In the genomic region with DNA sequence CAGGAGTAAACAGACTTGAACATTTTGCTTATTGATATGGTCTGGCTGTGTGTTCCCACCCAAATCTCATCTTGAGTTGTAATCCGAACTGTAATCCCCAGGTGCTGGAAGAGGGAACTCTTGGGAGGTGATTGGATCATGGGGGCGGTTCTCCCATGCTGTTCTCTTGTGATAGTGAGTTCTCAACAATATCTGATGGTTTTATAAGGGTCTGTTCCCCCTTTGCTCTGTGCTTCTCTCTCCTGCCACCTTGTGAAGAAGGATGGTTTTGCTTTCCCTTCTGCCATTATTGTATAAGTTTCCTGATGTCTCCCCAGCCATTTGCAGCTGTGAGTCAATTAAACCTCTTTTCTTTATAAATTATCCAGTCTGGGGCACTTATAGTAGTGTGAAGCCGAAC, we compare ENCODE assay signal across 1 cellular context.
TF ChIP-seq lines count a peak whose summit lies in the region.

No MANE protein-coding gene starts in this region.

TF ChIP-seq in K562, 482 proteins besides CTCF, POLR2A, EP300 and RAD21 (continued from another document and continues in another):
- TF ChIP-seq, protein P1, sequence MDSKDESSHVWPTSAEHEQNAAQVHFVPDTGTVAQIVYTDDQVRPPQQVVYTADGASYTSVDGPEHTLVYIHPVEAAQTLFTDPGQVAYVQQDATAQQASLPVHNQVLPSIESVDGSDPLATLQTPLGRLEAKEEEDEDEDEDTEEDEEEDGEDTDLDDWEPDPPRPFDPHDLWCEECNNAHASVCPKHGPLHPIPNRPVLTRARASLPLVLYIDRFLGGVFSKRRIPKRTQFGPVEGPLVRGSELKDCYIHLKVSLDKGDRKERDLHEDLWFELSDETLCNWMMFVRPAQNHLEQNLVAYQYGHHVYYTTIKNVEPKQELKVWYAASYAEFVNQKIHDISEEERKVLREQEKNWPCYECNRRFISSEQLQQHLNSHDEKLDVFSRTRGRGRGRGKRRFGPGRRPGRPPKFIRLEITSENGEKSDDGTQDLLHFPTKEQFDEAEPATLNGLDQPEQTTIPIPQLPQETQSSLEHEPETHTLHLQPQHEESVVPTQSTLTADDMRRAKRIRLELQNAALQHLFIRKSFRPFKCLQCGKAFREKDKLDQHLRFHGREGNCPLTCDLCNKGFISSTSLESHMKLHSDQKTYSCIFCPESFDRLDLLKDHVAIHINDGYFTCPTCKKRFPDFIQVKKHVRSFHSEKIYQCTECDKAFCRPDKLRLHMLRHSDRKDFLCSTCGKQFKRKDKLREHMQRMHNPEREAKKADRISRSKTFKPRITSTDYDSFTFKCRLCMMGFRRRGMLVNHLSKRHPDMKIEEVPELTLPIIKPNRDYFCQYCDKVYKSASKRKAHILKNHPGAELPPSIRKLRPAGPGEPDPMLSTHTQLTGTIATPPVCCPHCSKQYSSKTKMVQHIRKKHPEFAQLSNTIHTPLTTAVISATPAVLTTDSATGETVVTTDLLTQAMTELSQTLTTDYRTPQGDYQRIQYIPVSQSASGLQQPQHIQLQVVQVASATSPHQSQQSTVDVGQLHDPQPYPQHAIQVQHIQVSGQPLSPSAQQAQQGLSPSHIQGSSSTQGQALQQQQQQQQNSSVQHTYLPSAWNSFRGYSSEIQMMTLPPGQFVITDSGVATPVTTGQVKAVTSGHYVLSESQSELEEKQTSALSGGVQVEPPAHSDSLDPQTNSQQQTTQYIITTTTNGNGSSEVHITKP (IDR thresholded peaks at IDR 0.05; ENCODE audit: partially characterized antibody): no peak
- TF ChIP-seq KLF1 (tag; IDR thresholded peaks at IDR 0.05) (no peak), ARHGAP35 (IDR thresholded peaks at IDR 0.05; ENCODE audit: partially characterized antibody) (no peak), CBX3 (IDR thresholded peaks at IDR 0.05; ENCODE audit: borderline replicate concordance in 1 of 2, low read length in 2 of 2) (0 out of 3 replicates have a peak, but pooled peaks of 1 of the 2 experiments have one; percentile 13), DLX4 (CRISPR knock-in tag; IDR thresholded peaks at IDR 0.05) (no peak), HDAC6 (IDR thresholded peaks at IDR 0.05; ENCODE audit: low read depth, low read length) (no peak), RCOR1 (IDR thresholded peaks at IDR 0.05; ENCODE audit: borderline replicate concordance in 1 of 2, low read depth in 2 of 2, low read length in 2 of 2) (peak in 1 of 2 experiments; percentile 61; a peak in 1 of 4 replicates), AFF1 (IDR thresholded peaks at IDR 0.05; ENCODE audit: low read depth in 1 of 2, partially characterized antibody in 2 of 2) (no peak), CBFA2T3 (IDR thresholded peaks at IDR 0.05) (peak; percentile 78), EP400 (IDR thresholded peaks at IDR 0.05) (no peak), POLR2B (IDR thresholded peaks at IDR 0.05; ENCODE audit: low read depth, partially characterized antibody) (no peak), KDM4B (IDR thresholded peaks at IDR 0.05; ENCODE audit: borderline replicate concordance in 2 of 2, low read depth in 1 of 2) (no peak), RBM39 (optimal IDR thresholded peaks at IDR 0.05; ENCODE audit: low read depth, low read length) (no peak), PHB (CRISPR knock-in tag; IDR thresholded peaks at IDR 0.05) (no peak), NONO (IDR thresholded peaks at IDR 0.05; ENCODE audit: low read depth in 2 of 2, low read length in 1 of 2) (no peak), ARID1B (IDR thresholded peaks at IDR 0.05) (peak; percentile 80), ZEB2 (IDR thresholded peaks at IDR 0.05) (0 out of 2 replicates have a peak, but pooled peaks have one; percentile 58), HDAC2 (IDR thresholded peaks at IDR 0.05) (peak; percentile 17; the same call in 1 of the 2 replicates), ZNF518B (CRISPR knock-in tag; IDR thresholded peaks at IDR 0.05) (no peak), SMARCB1 (IDR thresholded peaks at IDR 0.05; ENCODE audit: insufficient read length, low read depth) (no peak), TAL1 (IDR thresholded peaks at IDR 0.05) (peak; percentile 71), CCNT2 (IDR thresholded peaks at IDR 0.05; ENCODE audit: borderline replicate concordance, extremely low read depth, insufficient read length, low read depth, low read length) (peak; percentile 46), FOXK1 (CRISPR knock-in tag; IDR thresholded peaks at IDR 0.05; ENCODE audit: borderline replicate concordance) (no peak), HNRNPL (IDR thresholded peaks at IDR 0.05; ENCODE audit: low read depth, low read length) (no peak), EGR1 (conservative IDR thresholded peaks at IDR 0.05) (peak; percentile 58), SMARCE1 (IDR thresholded peaks at IDR 0.05) (peak; percentile 71), ARID2 (IDR thresholded peaks at IDR 0.05) (peak; percentile 78; the same call in 1 of the 2 replicates), SIX5 (IDR thresholded peaks at IDR 0.05; ENCODE audit: borderline replicate concordance in 1 of 2, insufficient read depth in 1 of 2, low read depth in 1 of 2, low read length in 2 of 2) (no peak), ZHX1 (conservative IDR thresholded peaks at IDR 0.05; ENCODE audit: low read length) (no peak), MCM7 (IDR thresholded peaks at IDR 0.05) (no peak)
- TF ChIP-seq, protein P2, sequence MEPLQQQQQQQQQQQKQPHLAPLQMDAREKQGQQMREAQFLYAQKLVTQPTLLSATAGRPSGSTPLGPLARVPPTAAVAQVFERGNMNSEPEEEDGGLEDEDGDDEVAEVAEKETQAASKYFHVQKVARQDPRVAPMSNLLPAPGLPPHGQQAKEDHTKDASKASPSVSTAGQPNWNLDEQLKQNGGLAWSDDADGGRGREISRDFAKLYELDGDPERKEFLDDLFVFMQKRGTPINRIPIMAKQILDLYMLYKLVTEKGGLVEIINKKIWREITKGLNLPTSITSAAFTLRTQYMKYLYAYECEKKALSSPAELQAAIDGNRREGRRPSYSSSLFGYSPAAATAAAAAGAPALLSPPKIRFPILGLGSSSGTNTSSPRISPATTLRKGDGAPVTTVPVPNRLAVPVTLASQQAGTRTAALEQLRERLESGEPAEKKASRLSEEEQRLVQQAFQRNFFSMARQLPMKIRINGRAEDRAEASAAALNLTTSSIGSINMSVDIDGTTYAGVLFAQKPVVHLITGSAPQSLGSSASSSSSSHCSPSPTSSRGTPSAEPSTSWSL (CRISPR knock-in tag; IDR thresholded peaks at IDR 0.05; ENCODE audit: borderline replicate concordance): no peak
- TF ChIP-seq, protein P3, sequence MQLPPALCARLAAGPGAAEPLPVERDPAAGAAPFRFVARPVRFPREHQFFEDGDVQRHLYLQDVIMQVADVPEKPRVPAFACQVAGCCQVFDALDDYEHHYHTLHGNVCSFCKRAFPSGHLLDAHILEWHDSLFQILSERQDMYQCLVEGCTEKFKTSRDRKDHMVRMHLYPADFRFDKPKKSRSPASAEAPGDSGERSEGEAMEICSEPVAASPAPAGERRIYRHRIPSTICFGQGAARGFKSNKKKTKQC (CRISPR knock-in tag; IDR thresholded peaks at IDR 0.05): no peak
- TF ChIP-seq, protein P4, sequence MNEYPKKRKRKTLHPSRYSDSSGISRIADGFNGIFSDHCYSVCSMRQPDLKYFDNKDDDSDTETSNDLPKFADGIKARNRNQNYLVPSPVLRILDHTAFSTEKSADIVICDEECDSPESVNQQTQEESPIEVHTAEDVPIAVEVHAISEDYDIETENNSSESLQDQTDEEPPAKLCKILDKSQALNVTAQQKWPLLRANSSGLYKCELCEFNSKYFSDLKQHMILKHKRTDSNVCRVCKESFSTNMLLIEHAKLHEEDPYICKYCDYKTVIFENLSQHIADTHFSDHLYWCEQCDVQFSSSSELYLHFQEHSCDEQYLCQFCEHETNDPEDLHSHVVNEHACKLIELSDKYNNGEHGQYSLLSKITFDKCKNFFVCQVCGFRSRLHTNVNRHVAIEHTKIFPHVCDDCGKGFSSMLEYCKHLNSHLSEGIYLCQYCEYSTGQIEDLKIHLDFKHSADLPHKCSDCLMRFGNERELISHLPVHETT (CRISPR knock-in tag; conservative IDR thresholded peaks at IDR 0.05 in 1 of 2, IDR thresholded peaks at IDR 0.05 in 1 of 2): 0 out of 4 replicates have a peak, but pooled peaks of 1 of the 2 experiments have one; percentile 23
- TF ChIP-seq, protein P5, sequence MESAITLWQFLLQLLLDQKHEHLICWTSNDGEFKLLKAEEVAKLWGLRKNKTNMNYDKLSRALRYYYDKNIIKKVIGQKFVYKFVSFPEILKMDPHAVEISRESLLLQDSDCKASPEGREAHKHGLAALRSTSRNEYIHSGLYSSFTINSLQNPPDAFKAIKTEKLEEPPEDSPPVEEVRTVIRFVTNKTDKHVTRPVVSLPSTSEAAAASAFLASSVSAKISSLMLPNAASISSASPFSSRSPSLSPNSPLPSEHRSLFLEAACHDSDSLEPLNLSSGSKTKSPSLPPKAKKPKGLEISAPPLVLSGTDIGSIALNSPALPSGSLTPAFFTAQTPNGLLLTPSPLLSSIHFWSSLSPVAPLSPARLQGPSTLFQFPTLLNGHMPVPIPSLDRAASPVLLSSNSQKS (CRISPR knock-in tag; IDR thresholded peaks at IDR 0.05): no peak
- TF ChIP-seq, protein P6, sequence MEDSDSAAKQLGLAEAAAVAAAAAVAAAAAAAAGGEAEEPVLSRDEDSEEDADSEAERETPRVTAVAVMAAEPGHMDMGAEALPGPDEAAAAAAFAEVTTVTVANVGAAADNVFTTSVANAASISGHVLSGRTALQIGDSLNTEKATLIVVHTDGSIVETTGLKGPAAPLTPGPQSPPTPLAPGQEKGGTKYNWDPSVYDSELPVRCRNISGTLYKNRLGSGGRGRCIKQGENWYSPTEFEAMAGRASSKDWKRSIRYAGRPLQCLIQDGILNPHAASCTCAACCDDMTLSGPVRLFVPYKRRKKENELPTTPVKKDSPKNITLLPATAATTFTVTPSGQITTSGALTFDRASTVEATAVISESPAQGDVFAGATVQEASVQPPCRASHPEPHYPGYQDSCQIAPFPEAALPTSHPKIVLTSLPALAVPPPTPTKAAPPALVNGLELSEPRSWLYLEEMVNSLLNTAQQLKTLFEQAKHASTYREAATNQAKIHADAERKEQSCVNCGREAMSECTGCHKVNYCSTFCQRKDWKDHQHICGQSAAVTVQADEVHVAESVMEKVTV (CRISPR knock-in tag; IDR thresholded peaks at IDR 0.05): peak; percentile 74
